ENCODE assay signal across 1 cellular context in genomic region chr22:23181763-23182288, GRCh38.
TF ChIP-seq lines count a peak whose summit lies in the region.

No MANE protein-coding gene starts in this region.

TF ChIP-seq in HepG2, 621 proteins besides CTCF, POLR2A, EP300 and RAD21 (continues in another document):
- TF ChIP-seq, protein P1, sequence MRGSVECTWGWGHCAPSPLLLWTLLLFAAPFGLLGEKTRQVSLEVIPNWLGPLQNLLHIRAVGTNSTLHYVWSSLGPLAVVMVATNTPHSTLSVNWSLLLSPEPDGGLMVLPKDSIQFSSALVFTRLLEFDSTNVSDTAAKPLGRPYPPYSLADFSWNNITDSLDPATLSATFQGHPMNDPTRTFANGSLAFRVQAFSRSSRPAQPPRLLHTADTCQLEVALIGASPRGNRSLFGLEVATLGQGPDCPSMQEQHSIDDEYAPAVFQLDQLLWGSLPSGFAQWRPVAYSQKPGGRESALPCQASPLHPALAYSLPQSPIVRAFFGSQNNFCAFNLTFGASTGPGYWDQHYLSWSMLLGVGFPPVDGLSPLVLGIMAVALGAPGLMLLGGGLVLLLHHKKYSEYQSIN (CRISPR knock-in tag; IDR thresholded peaks at IDR 0.05; ENCODE audit: borderline replicate concordance) = no peak
- TF ChIP-seq TBL1XR1 (IDR thresholded peaks at IDR 0.05; ENCODE audit: borderline replicate concordance, low read length, partially characterized antibody) (no peak), NCOR1 (IDR thresholded peaks at IDR 0.05; ENCODE audit: borderline replicate concordance, low read length) (no peak), KLF11 (CRISPR knock-in tag; IDR thresholded peaks at IDR 0.05) (no peak), GFI1 (CRISPR knock-in tag; IDR thresholded peaks at IDR 0.05; ENCODE audit: borderline replicate concordance) (no peak), ZNF616 (CRISPR knock-in tag; IDR thresholded peaks at IDR 0.05; ENCODE audit: low read depth) (no peak), IKZF4 (CRISPR knock-in tag; IDR thresholded peaks at IDR 0.05; ENCODE audit: borderline replicate concordance, low read depth, not compliant biosample characterization) (no peak), ZNF772 (CRISPR knock-in tag; IDR thresholded peaks at IDR 0.05) (0 out of 2 replicates have a peak, but pooled peaks have one; percentile 25), TAF15 (IDR thresholded peaks at IDR 0.05; ENCODE audit: low read depth, low read length, poor library complexity, severe bottlenecking) (no peak), SMC3 (IDR thresholded peaks at IDR 0.05; ENCODE audit: low read length) (no peak), RCOR2 (CRISPR knock-in tag; IDR thresholded peaks at IDR 0.05) (no peak), UBTF (CRISPR knock-in tag; IDR thresholded peaks at IDR 0.05) (peak; percentile 16; the same call in 1 of the 2 replicates), ZNF251 (CRISPR knock-in tag; IDR thresholded peaks at IDR 0.05) (no peak), ZNF225 (CRISPR knock-in tag; IDR thresholded peaks at IDR 0.05) (peak; percentile 6; the same call in 1 of the 2 replicates), RARG (CRISPR knock-in tag; IDR thresholded peaks at IDR 0.05; ENCODE audit: low read depth) (no peak), DNMT3B (CRISPR knock-in tag; conservative IDR thresholded peaks at IDR 0.05) (no peak), FOXO1 (CRISPR knock-in tag; IDR thresholded peaks at IDR 0.05) (no peak), GPN1 (CRISPR knock-in tag; IDR thresholded peaks at IDR 0.05; ENCODE audit: borderline replicate concordance) (no peak), ZNF280D (CRISPR knock-in tag; IDR thresholded peaks at IDR 0.05) (no peak), RFXANK (CRISPR knock-in tag; IDR thresholded peaks at IDR 0.05) (no peak), SP4 (CRISPR knock-in tag; IDR thresholded peaks at IDR 0.05) (no peak), STAG1 (CRISPR knock-in tag; IDR thresholded peaks at IDR 0.05) (no peak), ZNF724P (CRISPR knock-in tag; IDR thresholded peaks at IDR 0.05; ENCODE audit: borderline replicate concordance) (0 out of 2 replicates have a peak, but pooled peaks have one; percentile 7), BCL6 (CRISPR knock-in tag; IDR thresholded peaks at IDR 0.05) (no peak), SMARCE1 (IDR thresholded peaks at IDR 0.05; ENCODE audit: borderline replicate concordance) (no peak), HNRNPLL (IDR thresholded peaks at IDR 0.05; ENCODE audit: low read depth, low read length, poor library complexity, severe bottlenecking) (peak; percentile 76), ZNF343 (CRISPR knock-in tag; IDR thresholded peaks at IDR 0.05) (no peak), ZNF564 (CRISPR knock-in tag; IDR thresholded peaks at IDR 0.05) (no peak), SP140L (CRISPR knock-in tag; IDR thresholded peaks at IDR 0.05; ENCODE audit: borderline replicate concordance) (no peak), ZNF615 (CRISPR knock-in tag; IDR thresholded peaks at IDR 0.05; ENCODE audit: borderline replicate concordance) (no peak), BATF2 (CRISPR knock-in tag; IDR thresholded peaks at IDR 0.05) (0 out of 2 replicates have a peak, but pooled peaks have one; percentile 51), ZFP1 (CRISPR knock-in tag; IDR thresholded peaks at IDR 0.05) (no peak), ZNF761 (CRISPR knock-in tag; conservative IDR thresholded peaks at IDR 0.05) (no peak), ZNF510 (CRISPR knock-in tag; IDR thresholded peaks at IDR 0.05; ENCODE audit: low read depth) (no peak), SKIL (CRISPR knock-in tag; IDR thresholded peaks at IDR 0.05; ENCODE audit: borderline replicate concordance) (no peak), ZNF556 (CRISPR knock-in tag; IDR thresholded peaks at IDR 0.05; ENCODE audit: borderline replicate concordance) (no peak), KDM4B (CRISPR knock-in tag; IDR thresholded peaks at IDR 0.05) (no peak), ARID2 (CRISPR knock-in tag; IDR thresholded peaks at IDR 0.05; ENCODE audit: borderline replicate concordance) (peak; percentile 4; the same call in 1 of the 2 replicates), POLR2G (IDR thresholded peaks at IDR 0.05; ENCODE audit: low read depth, low read length) (no peak), JUNB (CRISPR knock-in tag; IDR thresholded peaks at IDR 0.05; ENCODE audit: borderline replicate concordance) (no peak), SNRNP70 (IDR thresholded peaks at IDR 0.05; ENCODE audit: low read depth, low read length) (no peak), ZNF841 (CRISPR knock-in tag; IDR thresholded peaks at IDR 0.05; ENCODE audit: borderline replicate concordance) (no peak; the same call in 1 of the 2 replicates), ZSCAN12 (CRISPR knock-in tag; IDR thresholded peaks at IDR 0.05) (no peak), ZNF850 (CRISPR knock-in tag; conservative IDR thresholded peaks at IDR 0.05) (no peak), MTA1 (CRISPR knock-in tag; IDR thresholded peaks at IDR 0.05; ENCODE audit: borderline replicate concordance) (peak; percentile 12; the same call in 1 of the 2 replicates)
- TF ChIP-seq, protein P2, sequence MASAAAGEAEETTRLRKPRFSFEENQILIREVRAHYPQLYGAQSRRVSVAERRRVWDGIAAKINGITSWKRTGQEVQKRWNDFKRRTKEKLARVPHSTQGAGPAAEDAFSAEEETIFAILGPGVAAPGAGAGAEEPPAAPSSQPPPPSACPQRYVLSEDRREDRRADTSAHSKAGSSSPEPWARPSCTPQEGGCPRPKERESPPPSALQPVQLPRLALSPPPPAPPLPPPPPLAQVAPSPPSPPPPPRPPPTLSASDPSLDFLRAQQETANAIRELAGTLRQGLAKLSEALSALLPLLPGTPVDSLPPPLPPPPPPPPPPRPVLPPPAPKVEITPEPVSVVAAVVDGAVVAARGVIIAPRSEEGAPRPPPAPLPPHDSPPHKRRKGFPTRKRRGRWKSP (CRISPR knock-in tag; IDR thresholded peaks at IDR 0.05) = no peak
- TF ChIP-seq, protein P3, sequence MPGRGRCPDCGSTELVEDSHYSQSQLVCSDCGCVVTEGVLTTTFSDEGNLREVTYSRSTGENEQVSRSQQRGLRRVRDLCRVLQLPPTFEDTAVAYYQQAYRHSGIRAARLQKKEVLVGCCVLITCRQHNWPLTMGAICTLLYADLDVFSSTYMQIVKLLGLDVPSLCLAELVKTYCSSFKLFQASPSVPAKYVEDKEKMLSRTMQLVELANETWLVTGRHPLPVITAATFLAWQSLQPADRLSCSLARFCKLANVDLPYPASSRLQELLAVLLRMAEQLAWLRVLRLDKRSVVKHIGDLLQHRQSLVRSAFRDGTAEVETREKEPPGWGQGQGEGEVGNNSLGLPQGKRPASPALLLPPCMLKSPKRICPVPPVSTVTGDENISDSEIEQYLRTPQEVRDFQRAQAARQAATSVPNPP (CRISPR knock-in tag; IDR thresholded peaks at IDR 0.05) = no peak
- TF ChIP-seq, protein P4, sequence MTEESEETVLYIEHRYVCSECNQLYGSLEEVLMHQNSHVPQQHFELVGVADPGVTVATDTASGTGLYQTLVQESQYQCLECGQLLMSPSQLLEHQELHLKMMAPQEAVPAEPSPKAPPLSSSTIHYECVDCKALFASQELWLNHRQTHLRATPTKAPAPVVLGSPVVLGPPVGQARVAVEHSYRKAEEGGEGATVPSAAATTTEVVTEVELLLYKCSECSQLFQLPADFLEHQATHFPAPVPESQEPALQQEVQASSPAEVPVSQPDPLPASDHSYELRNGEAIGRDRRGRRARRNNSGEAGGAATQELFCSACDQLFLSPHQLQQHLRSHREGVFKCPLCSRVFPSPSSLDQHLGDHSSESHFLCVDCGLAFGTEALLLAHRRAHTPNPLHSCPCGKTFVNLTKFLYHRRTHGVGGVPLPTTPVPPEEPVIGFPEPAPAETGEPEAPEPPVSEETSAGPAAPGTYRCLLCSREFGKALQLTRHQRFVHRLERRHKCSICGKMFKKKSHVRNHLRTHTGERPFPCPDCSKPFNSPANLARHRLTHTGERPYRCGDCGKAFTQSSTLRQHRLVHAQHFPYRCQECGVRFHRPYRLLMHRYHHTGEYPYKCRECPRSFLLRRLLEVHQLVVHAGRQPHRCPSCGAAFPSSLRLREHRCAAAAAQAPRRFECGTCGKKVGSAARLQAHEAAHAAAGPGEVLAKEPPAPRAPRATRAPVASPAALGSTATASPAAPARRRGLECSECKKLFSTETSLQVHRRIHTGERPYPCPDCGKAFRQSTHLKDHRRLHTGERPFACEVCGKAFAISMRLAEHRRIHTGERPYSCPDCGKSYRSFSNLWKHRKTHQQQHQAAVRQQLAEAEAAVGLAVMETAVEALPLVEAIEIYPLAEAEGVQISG (CRISPR knock-in tag; IDR thresholded peaks at IDR 0.05) = no peak
- TF ChIP-seq, protein P5, sequence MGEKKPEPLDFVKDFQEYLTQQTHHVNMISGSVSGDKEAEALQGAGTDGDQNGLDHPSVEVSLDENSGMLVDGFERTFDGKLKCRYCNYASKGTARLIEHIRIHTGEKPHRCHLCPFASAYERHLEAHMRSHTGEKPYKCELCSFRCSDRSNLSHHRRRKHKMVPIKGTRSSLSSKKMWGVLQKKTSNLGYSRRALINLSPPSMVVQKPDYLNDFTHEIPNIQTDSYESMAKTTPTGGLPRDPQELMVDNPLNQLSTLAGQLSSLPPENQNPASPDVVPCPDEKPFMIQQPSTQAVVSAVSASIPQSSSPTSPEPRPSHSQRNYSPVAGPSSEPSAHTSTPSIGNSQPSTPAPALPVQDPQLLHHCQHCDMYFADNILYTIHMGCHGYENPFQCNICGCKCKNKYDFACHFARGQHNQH (CRISPR knock-in tag; IDR thresholded peaks at IDR 0.05) = no peak
- TF ChIP-seq, protein P6, sequence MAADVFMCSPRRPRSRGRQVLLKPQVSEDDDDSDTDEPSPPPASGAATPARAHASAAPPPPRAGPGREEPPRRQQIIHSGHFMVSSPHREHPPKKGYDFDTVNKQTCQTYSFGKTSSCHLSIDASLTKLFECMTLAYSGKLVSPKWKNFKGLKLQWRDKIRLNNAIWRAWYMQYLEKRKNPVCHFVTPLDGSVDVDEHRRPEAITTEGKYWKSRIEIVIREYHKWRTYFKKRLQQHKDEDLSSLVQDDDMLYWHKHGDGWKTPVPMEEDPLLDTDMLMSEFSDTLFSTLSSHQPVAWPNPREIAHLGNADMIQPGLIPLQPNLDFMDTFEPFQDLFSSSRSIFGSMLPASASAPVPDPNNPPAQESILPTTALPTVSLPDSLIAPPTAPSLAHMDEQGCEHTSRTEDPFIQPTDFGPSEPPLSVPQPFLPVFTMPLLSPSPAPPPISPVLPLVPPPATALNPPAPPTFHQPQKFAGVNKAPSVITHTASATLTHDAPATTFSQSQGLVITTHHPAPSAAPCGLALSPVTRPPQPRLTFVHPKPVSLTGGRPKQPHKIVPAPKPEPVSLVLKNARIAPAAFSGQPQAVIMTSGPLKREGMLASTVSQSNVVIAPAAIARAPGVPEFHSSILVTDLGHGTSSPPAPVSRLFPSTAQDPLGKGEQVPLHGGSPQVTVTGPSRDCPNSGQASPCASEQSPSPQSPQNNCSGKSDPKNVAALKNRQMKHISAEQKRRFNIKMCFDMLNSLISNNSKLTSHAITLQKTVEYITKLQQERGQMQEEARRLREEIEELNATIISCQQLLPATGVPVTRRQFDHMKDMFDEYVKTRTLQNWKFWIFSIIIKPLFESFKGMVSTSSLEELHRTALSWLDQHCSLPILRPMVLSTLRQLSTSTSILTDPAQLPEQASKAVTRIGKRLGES (CRISPR knock-in tag; IDR thresholded peaks at IDR 0.05; ENCODE audit: borderline replicate concordance) = no peak
